In genomic region chr13:41614671-41615519, GRCh38 we compare ENCODE assay signal across 13 cellular contexts.
A peak's percentile ranks its signal among the peaks of the same experiment; 100 is the strongest.
DNase-seq lines count a peak whose midpoint lies in the region; ATAC-seq and TF ChIP-seq lines count a peak whose summit lies in the region.
"Had no signal": no experiment of that assay in that cellular context is flagged by ENCODE, and none has a peak within 500 bp of the region (broad histone marks: within the 10 kb centered on the region; RNA-seq: fewer than 3 reads in every experiment).

No MANE protein-coding gene starts in this region.

- TF ChIP-seq CTCF in right atrium auricular region (IDR thresholded peaks at IDR 0.05) (no peak), WTC11 (IDR thresholded peaks at IDR 0.05) (no peak)

- peak; percentile 36 for DNase-seq in HCEC 1CT
- DNase-seq in brain pericyte (ENCODE audit: low read depth, low spot score), result peak; percentile 12
- no peak for DNase-seq in right atrium auricular region (ENCODE audit: low spot score)
- DNase-seq in sciatic nerve (ENCODE audit: low spot score), result no peak
- DNase-seq in NCI-H2196 treated with DMSO at 0.1 percent for 48 hours (lab: John Stamatoyannopoulos, UW; ENCODE audit: unreplicated experiment), result no peak
- DNase-seq in hypothalamus (lab: John Stamatoyannopoulos, UW), result no peak
- DNase-seq in WTC11 (ENCODE audit: low spot score), result no peak
- no peak for DNase-seq in NCI-H1417 (lab: John Stamatoyannopoulos, UW)
- DNase-seq: activated CD8-positive, alpha-beta memory T cell treated with anti-CD3 and anti-CD28 coated beads for 24 hours; activated naive CD4-positive, alpha-beta T cell treated with anti-CD3 and anti-CD28 coated beads, Interleukin-2, amount 50 U/mL, for 16 hours; hippocampal formation; KBM-7 had no signal

- intact Hi-C loops in sciatic nerve (cut with DNase I), result no loop called here

- no peak overlapping the region for H3K27ac Mint-ChIP-seq in WTC11

- H3K27me3 Mint-ChIP-seq in WTC11 (ENCODE audit: low read depth), result no peaks in the 10 kb centered on the region

- CTCF ChIA-PET in WTC11 (lab: Charles Lee), result no interaction called here

- POLR2A ChIA-PET in WTC11 (lab: Charles Lee), result no interaction called here

- peaks cover 16% of the 10 kb centered on the region for H3K36me3 ChIP-seq in right atrium auricular region

- no peaks in the 10 kb centered on the region for H3K27me3 ChIP-seq in right atrium auricular region

- no peak overlapping the region for H3K4me3 ChIP-seq in right atrium auricular region

- no peaks in the 10 kb centered on the region for H3K9me3 ChIP-seq in right atrium auricular region

- H3K4me3 Mint-ChIP-seq in WTC11, result no peak overlapping the region

- peaks cover 0 to 21% of the 10 kb centered on the region in 2 donors for H3K4me1 ChIP-seq in right atrium auricular region

- peaks cover 17% of the 10 kb centered on the region for H3K36me3 Mint-ChIP-seq in WTC11

- H3K4me1 Mint-ChIP-seq in WTC11, result no peaks in the 10 kb centered on the region

- peak overlapping the region; percentile 50 to 57 for H3K27ac ChIP-seq in right atrium auricular region

- ATAC-seq in sciatic nerve (peak; percentile 29), WTC11 (no peak)
- ATAC-seq: Panc1 had no signal

- peaks cover 8% of the 10 kb centered on the region for H3K9me3 Mint-ChIP-seq in WTC11

TF ChIP-seq in WTC11, 78 proteins besides CTCF, POLR2A, EP300 and RAD21:
- TF ChIP-seq MYBL2 (CRISPR knock-in tag; IDR thresholded peaks at IDR 0.05), result no peak
- TF ChIP-seq STAT6 (CRISPR knock-in tag; conservative IDR thresholded peaks at IDR 0.05; ENCODE audit: low read depth), result no peak
- TF ChIP-seq JUN (CRISPR knock-in tag; IDR thresholded peaks at IDR 0.05), result no peak
- no peak for TF ChIP-seq EMX1 (CRISPR knock-in tag; IDR thresholded peaks at IDR 0.05)
- TF ChIP-seq CDX4 (CRISPR knock-in tag; IDR thresholded peaks at IDR 0.05; ENCODE audit: borderline replicate concordance), result no peak
- no peak for TF ChIP-seq ZNF219 (CRISPR knock-in tag; IDR thresholded peaks at IDR 0.05; ENCODE audit: borderline replicate concordance)
- TF ChIP-seq TP53 (CRISPR knock-in tag; IDR thresholded peaks at IDR 0.05), result no peak
- no peak for TF ChIP-seq ZMAT4 (CRISPR knock-in tag; IDR thresholded peaks at IDR 0.05)
- no peak for TF ChIP-seq HMGXB4 (CRISPR knock-in tag; IDR thresholded peaks at IDR 0.05)
- TF ChIP-seq NR2C2 (CRISPR knock-in tag; IDR thresholded peaks at IDR 0.05), result no peak
- no peak for TF ChIP-seq NFATC4 (CRISPR knock-in tag; IDR thresholded peaks at IDR 0.05)
- TF ChIP-seq MXD4 (CRISPR knock-in tag; IDR thresholded peaks at IDR 0.05; ENCODE audit: borderline replicate concordance), result no peak
- no peak for TF ChIP-seq ZNF317 (CRISPR knock-in tag; IDR thresholded peaks at IDR 0.05; ENCODE audit: borderline replicate concordance, low read depth)
- TF ChIP-seq ZNF671 (CRISPR knock-in tag; IDR thresholded peaks at IDR 0.05), result no peak
- TF ChIP-seq ZNF138 (CRISPR knock-in tag; conservative IDR thresholded peaks at IDR 0.05), result no peak
- no peak for TF ChIP-seq KAT7 (CRISPR knock-in tag; IDR thresholded peaks at IDR 0.05; ENCODE audit: borderline replicate concordance)

Comparison
In these comparisons a context has a peak if more than half of its experiments do, and no peak if none do; other contexts are left out.
1. DNase-seq: peak in HCEC 1CT (single experiment) and brain pericyte (single experiment); none in right atrium auricular region (single experiment), sciatic nerve (single experiment), NCI-H2196 treated with DMSO at 0.1 percent for 48 hours (single experiment), hypothalamus (0 of 51), WTC11 (single experiment) and NCI-H1417 (0 of 3).